Comparison of ENCODE assay signal across 15 cellular contexts in genomic region chr5:61051267-61051666, GRCh38.
A peak's percentile ranks its signal among the peaks of the same experiment; 100 is the strongest.
DNase-seq lines count a peak whose midpoint lies in the region; ATAC-seq and TF ChIP-seq lines count a peak whose summit lies in the region.
"Had no signal": no experiment of that assay in that cellular context is flagged by ENCODE, and none has a peak within 500 bp of the region (broad histone marks: within the 10 kb centered on the region; RNA-seq: fewer than 3 reads in every experiment).

No MANE protein-coding gene starts in this region.

- H3K9me2 ChIP-seq in PC-3 (replicated peaks; ENCODE audit: low read length) = no peaks in the 10 kb centered on the region

- POLR2A ChIA-PET in PC-3 (lab: Charles Lee; ENCODE audit: unreplicated experiment) = no interaction called here

- H3K27ac Mint-ChIP-seq in endodermal cell (no peak overlapping the region), neural progenitor cell (peak overlapping the region; percentile 1)
- no peak overlapping the region for H3K27ac Mint-ChIP-seq in stimulated activated memory B cell treated with anti-CD40 and anti-IgM and Interleukin-4, amounts not matched to agents 10 μg/mL and 1 μg/mL and 100 μg/mL, for 72 hours
- H3K27ac Mint-ChIP-seq: activated CD4-positive, alpha-beta memory T cell treated with anti-CD3 and anti-CD28 coated beads, Interleukin-2, amount 10 ng/mL, durations not matched to agents 7 days and 5 days; activated naive CD4-positive, alpha-beta T cell treated with anti-CD3 and anti-CD28 coated beads, Interleukin-2, amount 10 ng/mL, durations not matched to agents 7 days and 5 days; CD8-positive, alpha-beta memory T cell; stimulated activated naive CD8-positive, alpha-beta T cell treated with anti-CD3 and anti-CD28 coated beads, Interleukin-15, Interleukin-2, amounts not matched to agents 100 ng/mL and 50 ng/mL, for 24 hours; T-cell had no signal

- H3K4me1 Mint-ChIP-seq in endodermal cell (no peaks in the 10 kb centered on the region), neural progenitor cell (peaks cover 11% of the 10 kb centered on the region)
- peaks cover under 1% of the 10 kb centered on the region for H3K4me1 Mint-ChIP-seq in stimulated activated memory B cell treated with anti-CD40 and anti-IgM and Interleukin-4, amounts not matched to agents 10 μg/mL and 1 μg/mL and 100 μg/mL, for 72 hours
- H3K4me1 Mint-ChIP-seq: activated CD4-positive, alpha-beta memory T cell treated with anti-CD3 and anti-CD28 coated beads, Interleukin-2, amount 10 ng/mL, durations not matched to agents 7 days and 5 days; activated naive CD4-positive, alpha-beta T cell treated with anti-CD3 and anti-CD28 coated beads, Interleukin-2, amount 10 ng/mL, durations not matched to agents 7 days and 5 days; T-cell had no signal

- H4K20me1 ChIP-seq in PC-3 (ENCODE audit: low read length) (no peaks in the 10 kb centered on the region), neural progenitor cell (ENCODE audit: low read depth) (no peaks in the 10 kb centered on the region)

- 71 to 88% methylated on average over 1 of the region's 1 CpG for WGBS in endodermal cell (ENCODE audit: insufficient coverage in 1 of 2, insufficient read length in 1 of 2), 2 experiments

- no peaks in the 10 kb centered on the region for H3K9me3 Mint-ChIP-seq in endodermal cell
- no peaks in the 10 kb centered on the region for H3K9me3 Mint-ChIP-seq in neural progenitor cell
- H3K9me3 Mint-ChIP-seq in stimulated activated memory B cell treated with anti-CD40 and anti-IgM and Interleukin-4, amounts not matched to agents 10 μg/mL and 1 μg/mL and 100 μg/mL, for 72 hours = no peaks in the 10 kb centered on the region
- H3K9me3 Mint-ChIP-seq: activated CD4-positive, alpha-beta memory T cell treated with anti-CD3 and anti-CD28 coated beads, Interleukin-2, amount 10 ng/mL, durations not matched to agents 7 days and 5 days; activated naive CD4-positive, alpha-beta T cell treated with anti-CD3 and anti-CD28 coated beads, Interleukin-2, amount 10 ng/mL, durations not matched to agents 7 days and 5 days; T-cell had no signal

- no peak overlapping the region for H3K4me3 Mint-ChIP-seq in endodermal cell
- no peak overlapping the region for H3K4me3 Mint-ChIP-seq in neural progenitor cell
- no peak overlapping the region for H3K4me3 Mint-ChIP-seq in stimulated activated memory B cell treated with anti-CD40 and anti-IgM and Interleukin-4, amounts not matched to agents 10 μg/mL and 1 μg/mL and 100 μg/mL, for 72 hours
- H3K4me3 Mint-ChIP-seq: activated CD4-positive, alpha-beta memory T cell treated with anti-CD3 and anti-CD28 coated beads, Interleukin-2, amount 10 ng/mL, durations not matched to agents 7 days and 5 days; activated naive CD4-positive, alpha-beta T cell treated with anti-CD3 and anti-CD28 coated beads, Interleukin-2, amount 10 ng/mL, durations not matched to agents 7 days and 5 days; CD8-positive, alpha-beta memory T cell; stimulated activated naive CD8-positive, alpha-beta T cell treated with anti-CD3 and anti-CD28 coated beads, Interleukin-15, Interleukin-2, amounts not matched to agents 100 ng/mL and 50 ng/mL, for 24 hours; T-cell had no signal

- peak; percentile 37 for ATAC-seq in PC-3
- no peak for ATAC-seq in stimulated activated memory B cell treated with anti-CD40 and anti-IgM and Interleukin-4, amounts not matched to agents 10 μg/mL and 1 μg/mL and 100 μg/mL, for 72 hours
- ATAC-seq: T-cell had no signal

- peak overlapping the region; percentile 66 for H3K4me2 ChIP-seq in PC-3 (ENCODE audit: low read length)
- H3K4me2 ChIP-seq in neural progenitor cell = no peak overlapping the region

- DNase-seq in ELR (ENCODE audit: low read depth) (peak; percentile 92), PC-3 (peak; percentile 70), endodermal cell (no peak), neural progenitor cell (ENCODE audit: low spot score) (no peak), KG1 (lab: John Stamatoyannopoulos, UW) (no peak), C1 segment of cervical spinal cord (lab: John Stamatoyannopoulos, UW) (no peak), GF-D8 (lab: John Stamatoyannopoulos, UW) (no peak)
- DNase-seq: activated CD4-positive, alpha-beta memory T cell treated with anti-CD3 and anti-CD28 coated beads, Interleukin-2, amount 10 ng/mL, durations not matched to agents 7 days and 5 days; activated naive CD4-positive, alpha-beta T cell treated with anti-CD3 and anti-CD28 coated beads, Interleukin-2, amount 10 ng/mL, durations not matched to agents 7 days and 5 days; CD8-positive, alpha-beta memory T cell; effector memory CD4-positive, alpha-beta T cell; stimulated activated CD4-positive, alpha-beta T cell treated with anti-CD3 and anti-CD28 coated beads, Interleukin-2, amount 100 ng/mL, for 24 hours; T-cell had no signal

- intact Hi-C loops in PC-3 (cut with micrococcal nuclease) = loop anchor here (10.0 kb wide), 1 partner anchor 604 kb away; no protein-coding TSS in a partner anchor

- H3K27me3 Mint-ChIP-seq in endodermal cell (ENCODE audit: insufficient read depth) (no peaks in the 10 kb centered on the region), neural progenitor cell (ENCODE audit: insufficient read depth, low read depth) (no peaks in the 10 kb centered on the region)
- no peaks in the 10 kb centered on the region for H3K27me3 Mint-ChIP-seq in stimulated activated memory B cell treated with anti-CD40 and anti-IgM and Interleukin-4, amounts not matched to agents 10 μg/mL and 1 μg/mL and 100 μg/mL, for 72 hours
- H3K27me3 Mint-ChIP-seq: activated CD4-positive, alpha-beta memory T cell treated with anti-CD3 and anti-CD28 coated beads, Interleukin-2, amount 10 ng/mL, durations not matched to agents 7 days and 5 days; activated naive CD4-positive, alpha-beta T cell treated with anti-CD3 and anti-CD28 coated beads, Interleukin-2, amount 10 ng/mL, durations not matched to agents 7 days and 5 days; CD8-positive, alpha-beta memory T cell; stimulated activated naive CD8-positive, alpha-beta T cell treated with anti-CD3 and anti-CD28 coated beads, Interleukin-15, Interleukin-2, amounts not matched to agents 100 ng/mL and 50 ng/mL, for 24 hours; T-cell had no signal

- no TSS peak for BruUV-seq in PC-3 (replicated peaks; lab: Mats Ljungman, UMichigan)

- H3K79me2 ChIP-seq in PC-3 (ENCODE audit: low read length) = peaks cover 18% of the 10 kb centered on the region
- no peaks in the 10 kb centered on the region for H3K79me2 ChIP-seq in neural progenitor cell (ENCODE audit: low read depth)

- H3K27me3 ChIP-seq in PC-3 (ENCODE audit: low read length) (no peaks in the 10 kb centered on the region), endodermal cell (ENCODE audit: control insufficient read depth, insufficient read depth, low read length, poor library complexity, severe bottlenecking) (no peaks in the 10 kb centered on the region), neural progenitor cell (no peaks in the 10 kb centered on the region)

- H3K36me3 ChIP-seq in PC-3 (ENCODE audit: low read depth, low read length) (no peaks in the 10 kb centered on the region), endodermal cell (ENCODE audit: control insufficient read depth, insufficient read depth, low read length) (no peaks in the 10 kb centered on the region), neural progenitor cell (no peaks in the 10 kb centered on the region)

- CTCF ChIA-PET in PC-3 (lab: Charles Lee) = no interaction called here

- no peak for TF ChIP-seq CTCF in PC-3 (conservative IDR thresholded peaks at IDR 0.05; ENCODE audit: low read depth, low read length)
- no peak for TF ChIP-seq CTCF in endodermal cell (conservative IDR thresholded peaks at IDR 0.05)
- no peak for TF ChIP-seq CTCF in neural progenitor cell (IDR thresholded peaks at IDR 0.05)

- H3K9me3 ChIP-seq in PC-3 (ENCODE audit: low read length) = no peaks in the 10 kb centered on the region
- no peaks in the 10 kb centered on the region for H3K9me3 ChIP-seq in endodermal cell (ENCODE audit: control insufficient read depth, low read length)
- no peaks in the 10 kb centered on the region for H3K9me3 ChIP-seq in neural progenitor cell (ENCODE audit: low read depth)

- H3K4me1 ChIP-seq in PC-3 (ENCODE audit: insufficient read depth, low read length) (peaks cover 53% of the 10 kb centered on the region), endodermal cell (ENCODE audit: control insufficient read depth, insufficient read depth, low read length) (no peaks in the 10 kb centered on the region), neural progenitor cell (no peaks in the 10 kb centered on the region)

- H3F3A ChIP-seq in PC-3 (ENCODE audit: low read length, unreplicated experiment) (no peaks in the 10 kb centered on the region), neural progenitor cell (ENCODE audit: low read depth) (peaks cover 7% of the 10 kb centered on the region)

- peak overlapping the region; percentile 57 for H3K27ac ChIP-seq in PC-3 (ENCODE audit: low read length)
- peak overlapping the region; percentile 14 for H3K27ac ChIP-seq in endodermal cell (ENCODE audit: low read depth, low read length)
- no peak overlapping the region for H3K27ac ChIP-seq in neural progenitor cell

- H3K4me3 ChIP-seq in PC-3 (ENCODE audit: low read length) = no peak overlapping the region
- no peak overlapping the region for H3K4me3 ChIP-seq in endodermal cell (ENCODE audit: low read length)
- H3K4me3 ChIP-seq in neural progenitor cell = no peak overlapping the region

- H3K36me3 Mint-ChIP-seq in endodermal cell (ENCODE audit: low read depth) (no peaks in the 10 kb centered on the region), neural progenitor cell (peaks cover 2% of the 10 kb centered on the region)
- H3K36me3 Mint-ChIP-seq in stimulated activated memory B cell treated with anti-CD40 and anti-IgM and Interleukin-4, amounts not matched to agents 10 μg/mL and 1 μg/mL and 100 μg/mL, for 72 hours = peaks cover 20% of the 10 kb centered on the region
- H3K36me3 Mint-ChIP-seq: activated naive CD4-positive, alpha-beta T cell treated with anti-CD3 and anti-CD28 coated beads, Interleukin-2, amount 10 ng/mL, durations not matched to agents 7 days and 5 days had no signal

- no peak overlapping the region for H3K9ac ChIP-seq in PC-3 (ENCODE audit: low read length)
- H3K9ac ChIP-seq in endodermal cell (ENCODE audit: extremely low read depth, low read length, poor library complexity, severe bottlenecking) = no peak overlapping the region
- no peak overlapping the region for H3K9ac ChIP-seq in neural progenitor cell

- no peak overlapping the region for H2AFZ ChIP-seq in PC-3 (ENCODE audit: low read length)
- no peak overlapping the region for H2AFZ ChIP-seq in neural progenitor cell (replicated peaks)

Comparison
In these comparisons a context has a peak if more than half of its experiments do, and no peak if none do; other contexts are left out.
1. DNase-seq: peak in ELR (single experiment) and PC-3 (single experiment); none in endodermal cell (single experiment), neural progenitor cell (single experiment), KG1 (single experiment), C1 segment of cervical spinal cord (0 of 14) and GF-D8 (single experiment).